In the genomic region with DNA sequence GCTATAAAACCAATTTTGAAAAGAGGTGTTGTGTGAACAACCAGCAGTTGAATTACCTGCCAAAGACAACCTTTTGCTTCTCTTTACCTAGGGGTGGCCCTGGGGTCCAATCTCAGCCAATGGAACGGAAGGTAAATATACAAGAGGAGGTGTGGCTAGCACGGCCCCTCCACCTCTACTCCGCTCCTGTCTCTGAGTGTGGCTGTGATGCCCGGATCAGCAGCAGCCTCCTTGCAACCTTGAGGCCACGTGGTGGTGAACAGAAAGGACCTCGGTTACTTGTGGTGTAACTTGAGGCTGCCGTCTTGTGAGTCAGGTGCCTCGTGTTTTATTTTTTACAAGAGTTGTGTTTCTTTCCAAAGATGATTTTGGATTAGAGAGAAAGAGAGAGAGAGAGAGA, we compare ENCODE assay signal across 21 cellular contexts.
DNase-seq lines count a peak whose midpoint lies in the region; ATAC-seq and TF ChIP-seq lines count a peak whose summit lies in the region.
"Had no signal": no experiment of that assay in that cellular context is flagged by ENCODE, and none has a peak within 500 bp of the region (broad histone marks: within the 10 kb centered on the region; RNA-seq: fewer than 3 reads in every experiment).

No MANE protein-coding gene starts in this region.

- POLR2A ChIA-PET in WTC11 (lab: Charles Lee): no interaction called here

- CTCF ChIA-PET in WTC11 (lab: Charles Lee): no interaction called here

- peak; percentile 25 for DNase-seq in activated CD8-positive, alpha-beta memory T cell treated with anti-CD3 and anti-CD28 coated beads, Interleukin-2, amount 50 U/mL, for 48 hours
- no peak for DNase-seq in activated CD8-positive, alpha-beta memory T cell treated with anti-CD3 and anti-CD28 coated beads for 24 hours
- DNase-seq in WTC11 (ENCODE audit: low spot score) (no peak), mesenteric fat pad (ENCODE audit: low spot score) (peak; percentile 69), GDM1 (lab: John Stamatoyannopoulos, UW) (no peak), SK-N-DZ (ENCODE audit: low spot score) (no peak), Right ventricle myocardium superior (no peak)
- DNase-seq: AML-193; Caco-2; Calu3; CD4-positive, alpha-beta T cell; CD8-positive, alpha-beta T cell; DMS 273 treated with DMSO at 0.1 percent for 48 hours; DMS153; DMS53; DMS79; DND-41; EL; GF-D8 had no signal

- intact Hi-C loops in Right ventricle myocardium superior (cut with DNase I): no loop called here

- 0 out of 2 replicates have a peak, but pooled peaks cover 7% of the 10 kb centered on the region for H3K36me3 Mint-ChIP-seq in WTC11
- H3K36me3 Mint-ChIP-seq: CD8-positive, alpha-beta T cell had no signal

- peaks cover 26% of the 10 kb centered on the region for H3K27me3 Mint-ChIP-seq in WTC11 (ENCODE audit: low read depth)
- H3K27me3 Mint-ChIP-seq: B cell had no signal

- H3K27ac Mint-ChIP-seq in WTC11: no peak overlapping the region
- H3K27ac Mint-ChIP-seq: B cell; CD4-positive, alpha-beta T cell; CD8-positive, alpha-beta T cell had no signal

- H3K9me3 Mint-ChIP-seq in WTC11: peaks cover 13% of the 10 kb centered on the region

- no peaks in the 10 kb centered on the region for H3K4me1 Mint-ChIP-seq in WTC11
- H3K4me1 Mint-ChIP-seq: B cell had no signal

- no peak for ATAC-seq in WTC11
- ATAC-seq in Right ventricle myocardium superior (ENCODE audit: poor library complexity): no peak
- ATAC-seq: A549; CD8-positive, alpha-beta T cell had no signal

- H3K4me3 Mint-ChIP-seq in WTC11: no peak overlapping the region
- H3K4me3 Mint-ChIP-seq: B cell; CD4-positive, alpha-beta T cell; CD8-positive, alpha-beta T cell had no signal

- no peak for TF ChIP-seq CTCF in WTC11 (IDR thresholded peaks at IDR 0.05)

TF ChIP-seq in WTC11, 78 proteins besides CTCF, POLR2A, EP300 and RAD21:
- TF ChIP-seq NR1H2 (CRISPR knock-in tag; IDR thresholded peaks at IDR 0.05): no peak
- TF ChIP-seq GTF2I (CRISPR knock-in tag; conservative IDR thresholded peaks at IDR 0.05): 0 out of 2 replicates have a peak, but pooled peaks have one; percentile 34

Comparison
In these comparisons a context has a peak if more than half of its experiments do, and no peak if none do; other contexts are left out.
1. DNase-seq: peak in activated CD8-positive, alpha-beta memory T cell treated with anti-CD3 and anti-CD28 coated beads, Interleukin-2, amount 50 U/mL, for 48 hours (single experiment) and mesenteric fat pad (single experiment); none in activated CD8-positive, alpha-beta memory T cell treated with anti-CD3 and anti-CD28 coated beads for 24 hours (single experiment), WTC11 (single experiment), GDM1 (single experiment), SK-N-DZ (single experiment) and Right ventricle myocardium superior (single experiment).